In genomic region chr3:55089211-55089610, GRCh38 we compare ENCODE assay signal across 17 cellular contexts.
"Had no signal": no experiment of that assay in that cellular context is flagged by ENCODE, and none has a peak within 500 bp of the region (broad histone marks: within the 10 kb centered on the region; RNA-seq: fewer than 3 reads in every experiment).

No MANE protein-coding gene starts in this region.

- H3K4me3 ChIP-seq: coronary artery, heart left ventricle, left ventricle myocardium inferior, thoracic aorta had no signal

- H3K27ac Mint-ChIP-seq: activated CD8-positive, alpha-beta memory T cell treated with anti-CD3 and anti-CD28 coated beads, Interleukin-2, amount 10 ng/mL, durations not matched to agents 7 days and 5 days; activated naive CD4-positive, alpha-beta T cell treated with anti-CD3 and anti-CD28 coated beads, Interleukin-2, amount 50 U/mL, for 24 hours; activated T-cell treated with anti-CD3 and anti-CD28 coated beads, Interleukin-2, amount 50 U/mL, for 24 hours; memory B cell; stimulated activated naive CD8-positive, alpha-beta T cell treated with anti-CD3 and anti-CD28 coated beads, Interleukin-15, Interleukin-2, amounts not matched to agents 100 ng/mL and 50 ng/mL, for 24 hours had no signal

- ATAC-seq: activated CD8-positive, alpha-beta memory T cell treated with anti-CD3 and anti-CD28 coated beads, Interleukin-2, amount 10 ng/mL, durations not matched to agents 7 days and 5 days; heart left ventricle had no signal

- H3K36me3 ChIP-seq: heart left ventricle, left ventricle myocardium inferior, thoracic aorta had no signal

- H3K27me3 Mint-ChIP-seq: activated CD8-positive, alpha-beta memory T cell treated with anti-CD3 and anti-CD28 coated beads, Interleukin-2, amount 10 ng/mL, durations not matched to agents 7 days and 5 days; activated naive CD4-positive, alpha-beta T cell treated with anti-CD3 and anti-CD28 coated beads, Interleukin-2, amount 50 U/mL, for 24 hours; activated T-cell treated with anti-CD3 and anti-CD28 coated beads, Interleukin-2, amount 50 U/mL, for 24 hours; stimulated activated naive CD8-positive, alpha-beta T cell treated with anti-CD3 and anti-CD28 coated beads, Interleukin-15, Interleukin-2, amounts not matched to agents 100 ng/mL and 50 ng/mL, for 24 hours had no signal

- DNase-seq: activated CD4-positive, alpha-beta T cell treated with anti-CD3 and anti-CD28 coated beads, Interleukin-2, amount 50 U/mL, for 48 hours; activated CD4-positive, CD25-positive, alpha-beta regulatory T cell treated with anti-CD3 and anti-CD28 coated beads, Interleukin-2, amount 50 U/mL, for 72 hours; activated CD8-positive, alpha-beta memory T cell treated with anti-CD3 and anti-CD28 coated beads, Interleukin-2, amount 10 ng/mL, durations not matched to agents 7 days and 5 days; activated effector memory CD4-positive, alpha-beta T cell treated with Interleukin-2 at 50 U/mL for 16 hours; activated T-cell treated with anti-CD3 and anti-CD28 coated beads, Interleukin-2, amount 50 U/mL, for 24 hours; effector CD4-positive, alpha-beta T cell; foreskin melanocyte; heart left ventricle; left ventricle myocardium inferior; stimulated activated CD4-positive, alpha-beta T cell treated with anti-CD3 and anti-CD28 coated beads, Interleukin-15, amount 100 ng/mL, for 24 hours; stimulated activated CD4-positive, alpha-beta T cell treated with anti-CD3 and anti-CD28 coated beads, Interleukin-4, amount 100 ng/mL, for 24 hours had no signal

- H3K4me1 Mint-ChIP-seq: activated CD8-positive, alpha-beta memory T cell treated with anti-CD3 and anti-CD28 coated beads, Interleukin-2, amount 10 ng/mL, durations not matched to agents 7 days and 5 days; activated naive CD4-positive, alpha-beta T cell treated with anti-CD3 and anti-CD28 coated beads, Interleukin-2, amount 50 U/mL, for 24 hours; memory B cell; neural crest cell had no signal

- H3K4me3 Mint-ChIP-seq: activated CD8-positive, alpha-beta memory T cell treated with anti-CD3 and anti-CD28 coated beads, Interleukin-2, amount 10 ng/mL, durations not matched to agents 7 days and 5 days; activated naive CD4-positive, alpha-beta T cell treated with anti-CD3 and anti-CD28 coated beads, Interleukin-2, amount 50 U/mL, for 24 hours; activated T-cell treated with anti-CD3 and anti-CD28 coated beads, Interleukin-2, amount 50 U/mL, for 24 hours; memory B cell; neural crest cell; stimulated activated naive CD8-positive, alpha-beta T cell treated with anti-CD3 and anti-CD28 coated beads, Interleukin-15, Interleukin-2, amounts not matched to agents 100 ng/mL and 50 ng/mL, for 24 hours had no signal

- H3K9me3 ChIP-seq: thoracic aorta had no signal

- H3K27ac ChIP-seq: coronary artery, heart left ventricle, left ventricle myocardium inferior, thoracic aorta had no signal

- H3K36me3 Mint-ChIP-seq: activated CD8-positive, alpha-beta memory T cell treated with anti-CD3 and anti-CD28 coated beads, Interleukin-2, amount 10 ng/mL, durations not matched to agents 7 days and 5 days; memory B cell had no signal

- H3K4me1 ChIP-seq: heart left ventricle, left ventricle myocardium inferior had no signal
